In the genomic region with DNA sequence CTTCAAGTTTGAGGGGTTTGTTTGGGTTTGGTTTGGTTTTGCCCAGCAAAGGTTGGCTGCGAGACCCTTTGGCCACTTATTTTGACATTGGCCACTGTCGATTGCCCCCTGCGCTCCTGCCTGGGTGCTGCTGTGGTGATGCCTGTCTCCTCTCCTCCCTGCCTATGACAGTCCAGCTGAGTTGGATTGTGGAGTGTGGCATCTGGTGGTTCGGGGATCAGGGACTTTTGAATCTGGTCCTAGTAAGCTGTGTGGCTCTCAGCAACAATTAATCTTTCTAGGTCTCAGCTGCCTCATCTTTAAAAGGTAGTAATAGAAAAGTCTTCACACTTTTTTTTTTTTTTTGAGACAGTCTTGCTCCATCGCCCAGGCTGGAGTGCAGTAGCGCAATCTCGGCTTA, we compare ENCODE assay signal across 37 cellular contexts. TPM values are rescaled to one million over a fixed set of nuclear protein-coding genes. Genes with fewer than 3 reads are reported as not detected.
"Had no signal": no experiment of that assay in that cellular context is flagged by ENCODE, and none has a peak within 500 bp of the region (broad histone marks: within the 10 kb centered on the region; RNA-seq: fewer than 3 reads in every experiment).

No MANE protein-coding gene starts in this region.

- H3K27ac ChIP-seq: gastroesophageal sphincter, prostate gland, sigmoid colon, thoracic aorta, VCaP had no signal

- FAIRE-seq: astrocyte, endothelial cell of umbilical vein, keratinocyte, TTC549, urothelium cell line had no signal

- H3K36me3 Mint-ChIP-seq: naive B cell had no signal

- H3K4me3 ChIP-seq: gastroesophageal sphincter, prostate gland, sigmoid colon, thoracic aorta had no signal

- H3K9me3 Mint-ChIP-seq: activated T-cell treated with anti-CD3 and anti-CD28 coated beads, Interleukin-2, amount 50 U/mL, for 24 hours; naive B cell; T-helper 1 cell treated with Interleukin-12 subunit alpha and Interleukin-12 subunit beta and Interleukin-4 antibody, amounts not matched to agents 30 μg/mL and 1 μg/mL, for 36 hours had no signal

- H3K4me3 Mint-ChIP-seq: activated T-cell treated with anti-CD3 and anti-CD28 coated beads, Interleukin-2, amount 50 U/mL, for 24 hours; naive B cell; T-helper 1 cell treated with Interleukin-12 subunit alpha and Interleukin-12 subunit beta and Interleukin-4 antibody, amounts not matched to agents 30 μg/mL and 1 μg/mL, for 36 hours had no signal

- H3K27me3 ChIP-seq: sigmoid colon had no signal

- H3K36me3 ChIP-seq: gastroesophageal sphincter, prostate gland, sigmoid colon, thoracic aorta had no signal

- H3K4me1 ChIP-seq: prostate gland had no signal

- H3K27ac Mint-ChIP-seq: activated T-cell treated with anti-CD3 and anti-CD28 coated beads, Interleukin-2, amount 50 U/mL, for 24 hours; naive B cell; T-helper 1 cell treated with Interleukin-12 subunit alpha and Interleukin-12 subunit beta and Interleukin-4 antibody, amounts not matched to agents 30 μg/mL and 1 μg/mL, for 36 hours had no signal

- H3K9me3 ChIP-seq: gastroesophageal sphincter, prostate gland, sigmoid colon, thoracic aorta had no signal

- ATAC-seq: activated CD4-positive, CD25-positive, alpha-beta regulatory T cell treated with anti-CD3 and anti-CD28 coated beads, Interleukin-2, amount 50 U/mL, for 24 hours; gastroesophageal sphincter; left cardiac atrium; left ventricle myocardium superior had no signal

- DNase-seq: activated CD4-positive, alpha-beta T cell treated with anti-CD3 and anti-CD28 coated beads for 48 hours; activated CD4-positive, alpha-beta T cell treated with anti-CD3 and anti-CD28 coated beads, Interleukin-2, amount 50 U/mL, for 48 hours; activated CD8-positive, alpha-beta memory T cell treated with anti-CD3 and anti-CD28 coated beads, Interleukin-2, amount 50 U/mL, for 48 hours; activated gamma-delta T cell treated with Interleukin-2 at 50 U/mL for 16 hours; activated naive CD4-positive, alpha-beta T cell treated with anti-CD3 and anti-CD28 coated beads, Interleukin-2, amount 50 U/mL, for 16 hours; activated T-cell treated with anti-CD3 and anti-CD28 coated beads, Interleukin-2, amount 50 U/mL, for 24 hours; amniotic stem cell; caudate nucleus; cortex of kidney; head of caudate nucleus; hippocampal formation; left cardiac atrium; left ventricle myocardium superior; mammary epithelial cell; naive B cell; retina; sigmoid colon; stimulated activated CD4-positive, alpha-beta T cell treated with anti-CD3 and anti-CD28 coated beads, Interleukin-15, amount 100 ng/mL, for 24 hours; stimulated activated CD4-positive, alpha-beta T cell treated with anti-CD3 and anti-CD28 coated beads, Interleukin-2, amount 100 ng/mL, for 24 hours; stimulated activated naive CD4-positive, alpha-beta T cell treated with Interleukin-2 at 50 U/mL for 16 hours; T-helper 9 cell; trophoblast cell had no signal

RNA-seq across cellular contexts. Expression of a gene that starts 40.4 kb away (rescaled TPM):
- total RNA-seq: astrocyte, chondrocyte, endothelial cell of umbilical vein, fibroblast of lung, fibroblast of villous mesenchyme, left ventricle myocardium superior, osteocyte had no signal
- polyA plus RNA-seq: endothelial cell of umbilical vein, fibroblast of lung had no signal
